In genomic region chr18:59986139-59986538, GRCh38 we compare ENCODE assay signal across 30 cellular contexts.
"Had no signal": no experiment of that assay in that cellular context is flagged by ENCODE, and none has a peak within 500 bp of the region (broad histone marks: within the 10 kb centered on the region; RNA-seq: fewer than 3 reads in every experiment).

No MANE protein-coding gene starts in this region.

- H3K36me3 ChIP-seq: colonic mucosa, gastrocnemius medialis, prostate gland, right atrium auricular region, thoracic aorta, tibial nerve, upper lobe of right lung, uterus had no signal

- ATAC-seq: esophagus mucosa; gastrocnemius medialis; left lobe of liver; mucosa of descending colon; natural killer cell treated with Interleukin-12 subunit alpha and Interleukin-12 subunit beta and Interleukin-15 and Interleukin-18, amount 100 ng/mL, for 72 hours; sciatic nerve; stimulated activated effector memory CD8-positive, alpha-beta T cell treated with anti-CD3 and anti-CD28 coated beads, Interleukin-12 subunit alpha, Interleukin-12 subunit beta, amount 100 ng/mL, for 72 hours; upper lobe of right lung had no signal

- H3K27ac Mint-ChIP-seq: dendritic cell treated with granulocyte-macrophage colony-stimulating factor and Interleukin-4, amounts not matched to agents 40 ng/mL and 50 ng/mL, for 4 days; endodermal cell; memory B cell; mesothelial cell of epicardium; natural killer cell treated with Interleukin-12 subunit alpha and Interleukin-12 subunit beta and Interleukin-15 and Interleukin-18, amount 100 ng/mL, for 72 hours; stimulated activated effector memory CD8-positive, alpha-beta T cell treated with anti-CD3 and anti-CD28 coated beads, Interleukin-12 subunit alpha, Interleukin-12 subunit beta, amount 100 ng/mL, for 72 hours had no signal

- H3K4me1 Mint-ChIP-seq: memory B cell; naive B cell; stimulated activated effector memory CD8-positive, alpha-beta T cell treated with anti-CD3 and anti-CD28 coated beads, Interleukin-12 subunit alpha, Interleukin-12 subunit beta, amount 100 ng/mL, for 72 hours had no signal

- H3K4me2 ChIP-seq: smooth muscle cell had no signal

- H3K27ac ChIP-seq: colonic mucosa, gastrocnemius medialis, parathyroid adenoma, prostate gland, right atrium auricular region, thoracic aorta, tibial nerve, upper lobe of right lung, uterus had no signal

- H3K9me3 ChIP-seq: colonic mucosa, gastrocnemius medialis, mucosa of descending colon, prostate gland, right atrium auricular region, thoracic aorta, tibial nerve, upper lobe of right lung, uterus had no signal

- H3K4me1 ChIP-seq: colonic mucosa, gastrocnemius medialis, parathyroid adenoma, prostate gland, right atrium auricular region, tibial nerve, upper lobe of right lung, uterus had no signal

- DNase-seq: colonic mucosa; effector CD8-positive, alpha-beta T cell; endodermal cell; foreskin fibroblast; gastrocnemius medialis; head of caudate nucleus; mucosa of descending colon; naive B cell; stimulated activated CD4-positive, alpha-beta T cell treated with anti-CD3 and anti-CD28 coated beads, Interleukin-12 subunit alpha, Interleukin-12 subunit beta, amount 100 ng/mL, for 4 hours; stimulated activated CD4-positive, alpha-beta T cell treated with anti-CD3 and anti-CD28 coated beads, Interleukin-1b, Interleukin-23, amount 100 ng/mL, for 48 hours; stimulated activated CD4-positive, alpha-beta T cell treated with anti-CD3 and anti-CD28 coated beads, Interleukin-4, amount 100 ng/mL, for 24 hours; stimulated activated naive CD4-positive, alpha-beta T cell treated with Interleukin-2 at 50 U/mL for 16 hours; upper lobe of right lung; uterus had no signal

- H3K36me3 Mint-ChIP-seq: memory B cell; mesothelial cell of epicardium; naive B cell; natural killer cell treated with Interleukin-12 subunit alpha and Interleukin-12 subunit beta and Interleukin-15 and Interleukin-18, amount 100 ng/mL, for 72 hours; stimulated activated effector memory CD8-positive, alpha-beta T cell treated with anti-CD3 and anti-CD28 coated beads, Interleukin-12 subunit alpha, Interleukin-12 subunit beta, amount 100 ng/mL, for 72 hours had no signal

- H2AFZ ChIP-seq: parathyroid adenoma had no signal

- H3K4me3 ChIP-seq: colonic mucosa, gastrocnemius medialis, lung, mucosa of descending colon, prostate gland, right atrium auricular region, smooth muscle cell, thoracic aorta, tibial nerve, upper lobe of right lung, uterus had no signal

- H3K79me2 ChIP-seq: parathyroid adenoma had no signal

- H3K4me3 Mint-ChIP-seq: dendritic cell treated with granulocyte-macrophage colony-stimulating factor and Interleukin-4, amounts not matched to agents 40 ng/mL and 50 ng/mL, for 4 days; endodermal cell; memory B cell; mesothelial cell of epicardium; natural killer cell treated with Interleukin-12 subunit alpha and Interleukin-12 subunit beta and Interleukin-15 and Interleukin-18, amount 100 ng/mL, for 72 hours; neural crest cell; stimulated activated effector memory CD8-positive, alpha-beta T cell treated with anti-CD3 and anti-CD28 coated beads, Interleukin-12 subunit alpha, Interleukin-12 subunit beta, amount 100 ng/mL, for 72 hours had no signal

- H3K9ac ChIP-seq: parathyroid adenoma had no signal

- H3K27me3 ChIP-seq: colonic mucosa, gastrocnemius medialis, right atrium auricular region, tibial nerve, upper lobe of right lung, uterus had no signal

- H3K9me3 Mint-ChIP-seq: dendritic cell treated with granulocyte-macrophage colony-stimulating factor and Interleukin-4, amounts not matched to agents 40 ng/mL and 50 ng/mL, for 4 days; endodermal cell; memory B cell; naive B cell; natural killer cell treated with Interleukin-12 subunit alpha and Interleukin-12 subunit beta and Interleukin-15 and Interleukin-18, amount 100 ng/mL, for 72 hours; neural crest cell; stimulated activated effector memory CD8-positive, alpha-beta T cell treated with anti-CD3 and anti-CD28 coated beads, Interleukin-12 subunit alpha, Interleukin-12 subunit beta, amount 100 ng/mL, for 72 hours had no signal
